ENCODE assay signal across 16 cellular contexts in genomic region chr11:87005569-87005921, GRCh38. TPM values are rescaled to one million over a fixed set of nuclear protein-coding genes. Genes with fewer than 3 reads are reported as not detected.
"Had no signal": no experiment of that assay in that cellular context is flagged by ENCODE, and none has a peak within 500 bp of the region (broad histone marks: within the 10 kb centered on the region; RNA-seq: fewer than 3 reads in every experiment).

No MANE protein-coding gene starts in this region.

- DNase-seq: activated CD4-positive, alpha-beta T cell treated with anti-CD3 and anti-CD28 coated beads, Interleukin-2, amount 10 ng/mL, durations not matched to agents 7 days and 5 days; activated CD8-positive, alpha-beta memory T cell treated with anti-CD3 and anti-CD28 coated beads, Interleukin-2, amount 50 U/mL, for 48 hours; activated CD8-positive, alpha-beta T cell treated with anti-CD3 and anti-CD28 coated beads, Interleukin-2, amount 10 ng/mL, durations not matched to agents 7 days and 5 days; activated effector memory CD4-positive, alpha-beta T cell treated with Interleukin-2 at 50 U/mL for 16 hours; activated T-cell treated with anti-CD3 and anti-CD28 coated beads, Interleukin-2, amount 50 U/mL, for 48 hours; adrenal gland; caudate nucleus; effector memory CD8-positive, alpha-beta T cell; erythroblast; left ventricle myocardium inferior; mammary epithelial cell; occipital lobe had no signal

- H3K4me1 Mint-ChIP-seq: activated CD4-positive, alpha-beta T cell treated with anti-CD3 and anti-CD28 coated beads, Interleukin-2, amount 10 ng/mL, durations not matched to agents 7 days and 5 days; activated naive CD4-positive, alpha-beta T cell treated with anti-CD3 and anti-CD28 coated beads, Interleukin-2, amount 50 U/mL, for 24 hours had no signal

- H3K9me3 ChIP-seq: adrenal gland, left ventricle myocardium inferior, suprapubic skin had no signal

- H3K4me3 Mint-ChIP-seq: activated CD4-positive, alpha-beta T cell treated with anti-CD3 and anti-CD28 coated beads, Interleukin-2, amount 10 ng/mL, durations not matched to agents 7 days and 5 days; activated CD8-positive, alpha-beta T cell treated with anti-CD3 and anti-CD28 coated beads, Interleukin-2, amount 10 ng/mL, durations not matched to agents 7 days and 5 days; activated naive CD4-positive, alpha-beta T cell treated with anti-CD3 and anti-CD28 coated beads, Interleukin-2, amount 50 U/mL, for 24 hours; effector memory CD8-positive, alpha-beta T cell; stimulated activated naive CD8-positive, alpha-beta T cell treated with anti-CD3 and anti-CD28 coated beads, Interleukin-15, Interleukin-2, amounts not matched to agents 100 ng/mL and 50 ng/mL, for 24 hours had no signal

- H3K27me3 Mint-ChIP-seq: activated naive CD4-positive, alpha-beta T cell treated with anti-CD3 and anti-CD28 coated beads, Interleukin-2, amount 50 U/mL, for 24 hours had no signal

- H3K4me1 ChIP-seq: adrenal gland, suprapubic skin had no signal

- H3K36me3 Mint-ChIP-seq: activated naive CD4-positive, alpha-beta T cell treated with anti-CD3 and anti-CD28 coated beads, Interleukin-2, amount 50 U/mL, for 24 hours had no signal

- H3K27me3 ChIP-seq: adrenal gland, suprapubic skin had no signal

- ATAC-seq: activated CD4-positive, CD25-positive, alpha-beta regulatory T cell treated with anti-CD3 and anti-CD28 coated beads, Interleukin-2, amount 50 U/mL, for 24 hours; activated CD8-positive, alpha-beta T cell treated with anti-CD3 and anti-CD28 coated beads, Interleukin-2, amount 10 ng/mL, durations not matched to agents 7 days and 5 days; effector memory CD8-positive, alpha-beta T cell had no signal

- H3K4me3 ChIP-seq: adrenal gland, left ventricle myocardium inferior, suprapubic skin had no signal

- H3K9me3 Mint-ChIP-seq: activated CD4-positive, alpha-beta T cell treated with anti-CD3 and anti-CD28 coated beads, Interleukin-2, amount 10 ng/mL, durations not matched to agents 7 days and 5 days; activated naive CD4-positive, alpha-beta T cell treated with anti-CD3 and anti-CD28 coated beads, Interleukin-2, amount 50 U/mL, for 24 hours; effector memory CD8-positive, alpha-beta T cell; stimulated activated naive CD8-positive, alpha-beta T cell treated with anti-CD3 and anti-CD28 coated beads, Interleukin-15, Interleukin-2, amounts not matched to agents 100 ng/mL and 50 ng/mL, for 24 hours had no signal

- H3K36me3 ChIP-seq: adrenal gland, left ventricle myocardium inferior, suprapubic skin had no signal

- H3K27ac Mint-ChIP-seq: activated CD4-positive, alpha-beta T cell treated with anti-CD3 and anti-CD28 coated beads, Interleukin-2, amount 10 ng/mL, durations not matched to agents 7 days and 5 days; activated CD8-positive, alpha-beta T cell treated with anti-CD3 and anti-CD28 coated beads, Interleukin-2, amount 10 ng/mL, durations not matched to agents 7 days and 5 days; activated naive CD4-positive, alpha-beta T cell treated with anti-CD3 and anti-CD28 coated beads, Interleukin-2, amount 50 U/mL, for 24 hours; effector memory CD8-positive, alpha-beta T cell; stimulated activated naive CD8-positive, alpha-beta T cell treated with anti-CD3 and anti-CD28 coated beads, Interleukin-15, Interleukin-2, amounts not matched to agents 100 ng/mL and 50 ng/mL, for 24 hours had no signal

- H3K27ac ChIP-seq: adrenal gland, left ventricle myocardium inferior, suprapubic skin had no signal

RNA-seq across cellular contexts. Expression of gene FZD4, which starts 50.4 kb away (rescaled TPM):
- total RNA-seq: activated CD8-positive, alpha-beta T cell treated with anti-CD3 and anti-CD28 coated beads, Interleukin-2, amount 10 ng/mL, durations not matched to agents 7 days and 5 days had no signal
